1 cellular context compared by ENCODE assay signal in genomic region chr12:107119091-107119490, GRCh38.
TF ChIP-seq lines count a peak whose summit lies in the region.

No MANE protein-coding gene starts in this region.

TF ChIP-seq in H1, 55 proteins besides CTCF, POLR2A, EP300 and RAD21:
- TF ChIP-seq SIN3A (conservative IDR thresholded peaks at IDR 0.05 in 1 of 2, IDR thresholded peaks at IDR 0.05 in 1 of 2; ENCODE audit: low read depth in 1 of 2, low read length in 2 of 2) (no peak), POU5F1 (IDR thresholded peaks at IDR 0.05; ENCODE audit: low read depth, low read length) (no peak), CBX5 (IDR thresholded peaks at IDR 0.05; ENCODE audit: low read depth, low read length) (no peak), TBP (IDR thresholded peaks at IDR 0.05; ENCODE audit: low read depth, low read length) (no peak), CTBP2 (IDR thresholded peaks at IDR 0.05; ENCODE audit: borderline replicate concordance, insufficient read depth, insufficient read length, low read length) (no peak)
